In genomic region chr17:2180768-2181167, GRCh38 we compare ENCODE assay signal across 13 cellular contexts.
DNase-seq lines count a peak whose midpoint lies in the region; TF ChIP-seq lines count a peak whose summit lies in the region.
"Had no signal": no experiment of that assay in that cellular context is flagged by ENCODE, and none has a peak within 500 bp of the region (broad histone marks: within the 10 kb centered on the region; RNA-seq: fewer than 3 reads in every experiment).

No MANE protein-coding gene starts in this region.

- CTCF ChIA-PET in OCI-LY7 (lab: Charles Lee; ENCODE audit: unreplicated experiment): no interaction called here

- POLR2A ChIA-PET in OCI-LY7 (lab: Charles Lee): no interaction called here

- H3K27ac Mint-ChIP-seq in immature natural killer cell: peak overlapping the region; percentile 86 to 95 (median 94)
- H3K27ac Mint-ChIP-seq: activated naive CD4-positive, alpha-beta T cell treated with anti-CD3 and anti-CD28 coated beads, Interleukin-2, amount 10 ng/mL, durations not matched to agents 7 days and 5 days had no signal

- peaks cover 0 to 40% (median 0%) of the 10 kb centered on the region in 11 experiments; a peak in 8 of 22 replicates for H4K20me1 ChIP-seq in BLaER1 treated with 17β-estradiol and CSF1 and Interleukin-3, amounts not matched to agents 10 nM and 100 nM
- no peaks in the 10 kb centered on the region for H4K20me1 ChIP-seq in OCI-LY7 (ENCODE audit: insufficient read depth, low read length)

- H3K27ac ChIP-seq in BLaER1 treated with 17β-estradiol and CSF1 and Interleukin-3, amounts not matched to agents 10 nM and 100 nM: peak overlapping the region in 2 of 11 experiments; percentile 27 to 37; a peak in 1 of 22 replicates
- H3K27ac ChIP-seq in adrenal gland (peak overlapping the region; percentile 43 to 84 (median 56)), skin epidermis (peak overlapping the region in 13 of 21 experiments; percentile 0 to 77 (median 65)), OCI-LY7 (ENCODE audit: low read depth, low read length, poor library complexity, severe bottlenecking) (no peak overlapping the region)
- H3K27ac ChIP-seq: foreskin keratinocyte had no signal

- H2AFZ ChIP-seq in OCI-LY7 (ENCODE audit: low read length): no peak overlapping the region
- H2AFZ ChIP-seq: neural progenitor cell had no signal

- H3K36me3 Mint-ChIP-seq in immature natural killer cell: peaks cover 9 to 27% (median 20%) of the 10 kb centered on the region in 3 donors

- no peaks in the 10 kb centered on the region for H3K79me2 ChIP-seq in OCI-LY7 (ENCODE audit: insufficient read depth, low read depth, low read length)

- peaks cover 41 to 63% (median 49%) of the 10 kb centered on the region in 10 experiments for H3K4me1 ChIP-seq in BLaER1 treated with 17β-estradiol and CSF1 and Interleukin-3, amounts not matched to agents 10 nM and 100 nM
- H3K4me1 ChIP-seq in adrenal gland (replicated peaks in 1 of 2) (peaks cover 37 to 63% of the 10 kb centered on the region in 2 donors), OCI-LY7 (ENCODE audit: insufficient read depth, low read length, poor library complexity, severe bottlenecking) (no peaks in the 10 kb centered on the region)

- DNase-seq in adrenal gland (peak in 1 of 7 donors; percentile 29), immature natural killer cell (no peak), OCI-LY7 (ENCODE audit: low spot score) (no peak), inferior parietal cortex (ENCODE audit: extremely low spot score) (no peak), DMS114 treated with DMSO at 0.1 percent for 48 hours (lab: John Stamatoyannopoulos, UW; ENCODE audit: unreplicated experiment) (no peak)
- no peak for DNase-seq in activated CD4-positive, CD25-positive, alpha-beta regulatory T cell treated with anti-CD3 and anti-CD28 coated beads, Interleukin-2, amount 50 U/mL, for 72 hours
- DNase-seq: activated naive CD4-positive, alpha-beta T cell treated with anti-CD3 and anti-CD28 coated beads, Interleukin-2, amount 10 ng/mL, durations not matched to agents 7 days and 5 days; foreskin keratinocyte; NCI-H187 had no signal

- H3K4me3 ChIP-seq in BLaER1 treated with 17β-estradiol and CSF1 and Interleukin-3, amounts not matched to agents 10 nM and 100 nM: no peak overlapping the region
- H3K4me3 ChIP-seq in adrenal gland: no peak overlapping the region
- H3K4me3 ChIP-seq in skin epidermis: no peak overlapping the region
- H3K4me3 ChIP-seq in OCI-LY7 (ENCODE audit: low read depth, low read length, poor library complexity, severe bottlenecking): no peak overlapping the region
- H3K4me3 ChIP-seq: GM12878, neural progenitor cell had no signal

- BruUV-seq in OCI-LY7 (replicated peaks; lab: Mats Ljungman, UMichigan): no TSS peak

- no peaks in the 10 kb centered on the region for H3K9me2 ChIP-seq in OCI-LY7 (ENCODE audit: insufficient read depth, low read length)

- no peaks in the 10 kb centered on the region for H3K9me3 ChIP-seq in BLaER1 treated with 17β-estradiol and CSF1 and Interleukin-3, amounts not matched to agents 10 nM and 100 nM (replicated peaks in 1 of 11)
- no peaks in the 10 kb centered on the region for H3K9me3 ChIP-seq in adrenal gland (replicated peaks in 1 of 3)
- H3K9me3 ChIP-seq in OCI-LY7 (ENCODE audit: low read length): no peaks in the 10 kb centered on the region

- TF ChIP-seq CTCF in adrenal gland (IDR thresholded peaks at IDR 0.05) (no peak), OCI-LY7 (conservative IDR thresholded peaks at IDR 0.05; ENCODE audit: low read length) (no peak)

- H3K4me3 Mint-ChIP-seq in immature natural killer cell: peak overlapping the region in 4 of 5 donors; percentile 7 to 44 (median 31)
- H3K4me3 Mint-ChIP-seq: activated naive CD4-positive, alpha-beta T cell treated with anti-CD3 and anti-CD28 coated beads, Interleukin-2, amount 10 ng/mL, durations not matched to agents 7 days and 5 days; neural progenitor cell had no signal

- H3K9me3 Mint-ChIP-seq in immature natural killer cell: no peaks in the 10 kb centered on the region
- H3K9me3 Mint-ChIP-seq: activated naive CD4-positive, alpha-beta T cell treated with anti-CD3 and anti-CD28 coated beads, Interleukin-2, amount 10 ng/mL, durations not matched to agents 7 days and 5 days; neural progenitor cell had no signal

- H3K9ac ChIP-seq in BLaER1 treated with 17β-estradiol and CSF1 and Interleukin-3, amounts not matched to agents 10 nM and 100 nM: no peak overlapping the region; a peak in 1 of 22 replicates
- H3K9ac ChIP-seq: neural progenitor cell had no signal

- H3K36me3 ChIP-seq in BLaER1 treated with 17β-estradiol and CSF1 and Interleukin-3, amounts not matched to agents 10 nM and 100 nM: peaks cover 33 to 85% (median 78%) of the 10 kb centered on the region in 11 experiments
- H3K36me3 ChIP-seq in adrenal gland (replicated peaks in 1 of 2): peaks cover 0 to 5% of the 10 kb centered on the region in 2 donors
- H3K36me3 ChIP-seq in OCI-LY7 (ENCODE audit: insufficient read depth, low read length): no peaks in the 10 kb centered on the region; the same call in 1 of the 2 replicates
- H3K36me3 ChIP-seq: neural progenitor cell had no signal

- TF ChIP-seq POLR2A in adrenal gland (IDR thresholded peaks at IDR 0.05): no peak

- WGBS in adrenal gland, 4 donors: 43 to 53% (median 48%) methylated on average over 2 of the region's 2 CpGs

- H3K27me3 ChIP-seq in BLaER1 treated with 17β-estradiol and CSF1 and Interleukin-3, amounts not matched to agents 10 nM and 100 nM: no peaks in the 10 kb centered on the region
- H3K27me3 ChIP-seq in adrenal gland: no peaks in the 10 kb centered on the region
- H3K27me3 ChIP-seq: foreskin keratinocyte, neural progenitor cell had no signal

- peaks cover 93 to 94% of the 10 kb centered on the region in 2 donors for H3K4me1 Mint-ChIP-seq in immature natural killer cell

- intact Hi-C loops in adrenal gland (cut with DNase I) (no loop called here), OCI-LY7 (cut with micrococcal nuclease; ENCODE audit: unreplicated experiment) (no loop called here)

- H3K27me3 Mint-ChIP-seq in immature natural killer cell (ENCODE audit: low read depth in 3 of 3): peaks cover 0 to 1% (median 0%) of the 10 kb centered on the region in 3 donors
- H3K27me3 Mint-ChIP-seq: activated naive CD4-positive, alpha-beta T cell treated with anti-CD3 and anti-CD28 coated beads, Interleukin-2, amount 10 ng/mL, durations not matched to agents 7 days and 5 days had no signal

- peak overlapping the region; percentile 64 to 82 (median 71); a peak in 21 of 22 replicates for H3K4me2 ChIP-seq in BLaER1 treated with 17β-estradiol and CSF1 and Interleukin-3, amounts not matched to agents 10 nM and 100 nM
- no peak overlapping the region for H3K4me2 ChIP-seq in OCI-LY7 (ENCODE audit: low read length)
